ENCODE assay signal across 10 cellular contexts in genomic region chr18:24488824-24489493, GRCh38. TPM values are rescaled to one million over a fixed set of nuclear protein-coding genes. Genes with fewer than 3 reads are reported as not detected.
DNase-seq lines count a peak whose midpoint lies in the region; ATAC-seq and TF ChIP-seq lines count a peak whose summit lies in the region.
"Had no signal": no experiment of that assay in that cellular context is flagged by ENCODE, and none has a peak within 500 bp of the region (broad histone marks: within the 10 kb centered on the region; RNA-seq: fewer than 3 reads in every experiment).

No MANE protein-coding gene starts in this region.

- no peaks in the 10 kb centered on the region for H3K79me2 ChIP-seq in PC-3 (ENCODE audit: low read length)

- peak; percentile 37 for DNase-seq in Calu3
- peak; percentile 27 for DNase-seq in HFFc6
- DNase-seq in PC-3, result peak; percentile 74
- peak; percentile 20 to 29 (median 25) for DNase-seq in effector memory CD8-positive, alpha-beta T cell
- DNase-seq in middle frontal gyrus (ENCODE audit: extremely low spot score, low spot score), result peak; percentile 47
- no peak for DNase-seq in activated CD8-positive, alpha-beta memory T cell treated with anti-CD3 and anti-CD28 coated beads, Interleukin-2, amount 50 U/mL, for 4 hours

- intact Hi-C loops in Calu3 (cut with micrococcal nuclease; ENCODE audit: unreplicated experiment), result loop anchor here (1.0 to 5.0 kb wide), 2 partner anchors 113 to 130 kb away; no protein-coding TSS in a partner anchor
- intact Hi-C loops in PC-3 (cut with micrococcal nuclease), result loop anchor here (1.0 kb wide), 2 partner anchors 42 to 130 kb away; no protein-coding TSS in a partner anchor

- no peak overlapping the region for H3K27ac Mint-ChIP-seq in Calu3 (ENCODE audit: unreplicated experiment)
- H3K27ac Mint-ChIP-seq in HFFc6, result no peak overlapping the region
- H3K27ac Mint-ChIP-seq in effector memory CD8-positive, alpha-beta T cell, result no peak overlapping the region

- POLR2A ChIA-PET in PC-3 (lab: Charles Lee; ENCODE audit: unreplicated experiment), result interaction anchor here (0.7 kb wide), 1 partner anchor 108 kb away, joined by 4 read pairs; no protein-coding TSS in a partner anchor

- CTCF ChIA-PET in Calu3 (lab: Charles Lee), result interaction anchor here (0.6 to 3.8 kb wide), 12 partner anchors 11 to 778 kb away, joined by 3 to 39 read pairs (median 4); partner anchors contain the start of gene OSBPL1A
- CTCF ChIA-PET in PC-3 (lab: Charles Lee), result interaction anchor here (0.6 to 2.4 kb wide), 10 partner anchors 9 to 310 kb away, joined by 3 to 38 read pairs (median 4); no protein-coding TSS in a partner anchor

- TF ChIP-seq CTCF in Calu3 (IDR thresholded peaks at IDR 0.05; ENCODE audit: unreplicated experiment) (peak; percentile 43), HFFc6 (IDR thresholded peaks at IDR 0.05) (peak; percentile 88), PC-3 (conservative IDR thresholded peaks at IDR 0.05; ENCODE audit: low read depth, low read length) (peak; percentile 84)

- H3K36me3 ChIP-seq in PC-3 (ENCODE audit: low read depth, low read length), result no peaks in the 10 kb centered on the region
- H3K36me3 ChIP-seq: SJCRH30 had no signal

- 0 out of 2 replicates have a peak, but pooled peaks have one; percentile 24 for ATAC-seq in PC-3
- ATAC-seq in effector memory CD8-positive, alpha-beta T cell (replicated peaks), result no peak
- ATAC-seq in GM18909 (IDR thresholded peaks at IDR 0.05; ENCODE audit: poor library complexity, unreplicated experiment), result no peak
- ATAC-seq in HG03457 (IDR thresholded peaks at IDR 0.05; ENCODE audit: unreplicated experiment), result no peak

- H3K36me3 Mint-ChIP-seq in Calu3 (ENCODE audit: insufficient read depth, unreplicated experiment) (no peaks in the 10 kb centered on the region), HFFc6 (ENCODE audit: low read depth) (no peaks in the 10 kb centered on the region)
- peaks cover 3% of the 10 kb centered on the region for H3K36me3 Mint-ChIP-seq in effector memory CD8-positive, alpha-beta T cell (ENCODE audit: insufficient read depth)

- BruUV-seq in Calu3 (replicated peaks; lab: Mats Ljungman, UMichigan) (no TSS peak), PC-3 (replicated peaks; lab: Mats Ljungman, UMichigan) (no TSS peak)

- H4K20me1 ChIP-seq in PC-3 (ENCODE audit: low read length), result no peaks in the 10 kb centered on the region

- H3K9me2 ChIP-seq in PC-3 (replicated peaks; ENCODE audit: low read length), result no peaks in the 10 kb centered on the region

- peaks cover 46% of the 10 kb centered on the region for H3K27me3 Mint-ChIP-seq in Calu3 (ENCODE audit: unreplicated experiment)
- H3K27me3 Mint-ChIP-seq in HFFc6 (ENCODE audit: insufficient read depth), result peaks cover 11% of the 10 kb centered on the region
- H3K27me3 Mint-ChIP-seq in effector memory CD8-positive, alpha-beta T cell, result peaks cover 0 to 12% of the 10 kb centered on the region in 2 donors

- H3K9me3 Mint-ChIP-seq in Calu3 (ENCODE audit: low read depth, unreplicated experiment), result no peaks in the 10 kb centered on the region
- no peaks in the 10 kb centered on the region for H3K9me3 Mint-ChIP-seq in HFFc6
- H3K9me3 Mint-ChIP-seq in effector memory CD8-positive, alpha-beta T cell, result no peaks in the 10 kb centered on the region

- no peak overlapping the region for H3K4me3 Mint-ChIP-seq in Calu3 (ENCODE audit: low read depth, unreplicated experiment)
- H3K4me3 Mint-ChIP-seq in HFFc6, result no peak overlapping the region
- no peak overlapping the region for H3K4me3 Mint-ChIP-seq in effector memory CD8-positive, alpha-beta T cell

- H3K27me3 ChIP-seq in PC-3 (ENCODE audit: low read length), result peaks cover 10% of the 10 kb centered on the region
- H3K27me3 ChIP-seq: SJCRH30 had no signal

- no peak overlapping the region for H3K4me3 ChIP-seq in PC-3 (ENCODE audit: low read length)
- H3K4me3 ChIP-seq: SJCRH30 had no signal

- no peak overlapping the region for H2AFZ ChIP-seq in PC-3 (ENCODE audit: low read length)

- H3K9me3 ChIP-seq in PC-3 (ENCODE audit: low read length), result no peaks in the 10 kb centered on the region
- H3K9me3 ChIP-seq: SJCRH30 had no signal

- no peaks in the 10 kb centered on the region for H3F3A ChIP-seq in PC-3 (ENCODE audit: low read length, unreplicated experiment)

- no peak overlapping the region for H3K4me2 ChIP-seq in PC-3 (ENCODE audit: low read length)

- H3K27ac ChIP-seq in PC-3 (ENCODE audit: low read length), result no peak overlapping the region
- H3K27ac ChIP-seq: SJCRH30 had no signal

- peaks cover 3% of the 10 kb centered on the region; the same call in 1 of the 2 replicates for H3K4me1 ChIP-seq in PC-3 (ENCODE audit: insufficient read depth, low read length)
- H3K4me1 ChIP-seq: SJCRH30 had no signal

- no peak overlapping the region for H3K9ac ChIP-seq in PC-3 (ENCODE audit: low read length)

- H3K4me1 Mint-ChIP-seq in Calu3 (ENCODE audit: low read depth, unreplicated experiment) (peaks cover 14% of the 10 kb centered on the region), HFFc6 (ENCODE audit: low read depth) (peaks cover 12% of the 10 kb centered on the region)
- peaks cover 20 to 36% of the 10 kb centered on the region in 2 donors for H3K4me1 Mint-ChIP-seq in effector memory CD8-positive, alpha-beta T cell (ENCODE audit: low read depth in 2 of 2)

RNA-seq across cellular contexts. Expression of gene HRH4, which starts 28.5 kb away (rescaled TPM):
- total RNA-seq in Calu3 (2022) (0.09 TPM in 1 of 2 replicates, not detected in the other), PC-3 (2014; rRNA removed) (not detected in 2 replicates)
- not detected for total RNA-seq in HFFc6 (2021; fragmentation: NEBNext Ultra II Directional; extraction: Animal tissue kit (Norgen Biotek cat#: 25700))
- total RNA-seq: pulmonary artery endothelial cell, SJCRH30 had no signal
